Comparison of ENCODE assay signal across 1 cellular context in genomic region chr4:2858451-2859217, GRCh38.
TF ChIP-seq lines count a peak whose summit lies in the region.

No MANE protein-coding gene starts in this region.

TF ChIP-seq in K562, 482 proteins besides CTCF, POLR2A, EP300 and RAD21 (continued from another document and continues in another):
- TF ChIP-seq ZBTB40 (IDR thresholded peaks at IDR 0.05) = 0 out of 2 replicates have a peak, but pooled peaks have one; percentile 52
- TF ChIP-seq ZBTB40 (CRISPR knock-in tag; IDR thresholded peaks at IDR 0.05) = no peak
- peak; percentile 91 to 93 for TF ChIP-seq KDM1A (IDR thresholded peaks at IDR 0.05)
- no peak for TF ChIP-seq GTF2F1 (IDR thresholded peaks at IDR 0.05; ENCODE audit: low read depth, low read length)
- TF ChIP-seq CBFA2T3 (IDR thresholded peaks at IDR 0.05) = peak; percentile 91
- TF ChIP-seq CEBPG (CRISPR knock-in tag; IDR thresholded peaks at IDR 0.05) = 0 out of 2 replicates have a peak, but pooled peaks have one; percentile 52
- peak; percentile 44 to 55; a peak in 3 of 4 replicates for TF ChIP-seq CEBPG (tag; conservative IDR thresholded peaks at IDR 0.05 in 1 of 2, IDR thresholded peaks at IDR 0.05 in 1 of 2)
- no peak for TF ChIP-seq RFX7 (CRISPR knock-in tag; IDR thresholded peaks at IDR 0.05)
- TF ChIP-seq SPI1 (IDR thresholded peaks at IDR 0.05; ENCODE audit: borderline replicate concordance, low read depth, low read length) = no peak
- peak; percentile 74 for TF ChIP-seq PML (IDR thresholded peaks at IDR 0.05; ENCODE audit: low read length)
- no peak for TF ChIP-seq TRIM25 (IDR thresholded peaks at IDR 0.05; ENCODE audit: borderline replicate concordance)
- no peak for TF ChIP-seq NEUROD1 (IDR thresholded peaks at IDR 0.05; ENCODE audit: borderline replicate concordance, low read depth, low read length, partially characterized antibody)
- no peak for TF ChIP-seq TCFL5 (CRISPR knock-in tag; conservative IDR thresholded peaks at IDR 0.05)
- no peak for TF ChIP-seq ZNF318 (IDR thresholded peaks at IDR 0.05; ENCODE audit: borderline replicate concordance in 1 of 2, low read depth in 1 of 2)
- no peak for TF ChIP-seq PURB (CRISPR knock-in tag; IDR thresholded peaks at IDR 0.05; ENCODE audit: low read depth)
- TF ChIP-seq NBN (IDR thresholded peaks at IDR 0.05; ENCODE audit: low read depth) = 0 out of 2 replicates have a peak, but pooled peaks have one; percentile 32
- TF ChIP-seq ZNF830 (CRISPR knock-in tag; IDR thresholded peaks at IDR 0.05) = no peak
- no peak for TF ChIP-seq TBP (optimal IDR thresholded peaks at IDR 0.05; ENCODE audit: low read depth, low read length)
- no peak for TF ChIP-seq TCF15 (CRISPR knock-in tag; IDR thresholded peaks at IDR 0.05)
- TF ChIP-seq CTCFL (IDR thresholded peaks at IDR 0.05; ENCODE audit: borderline replicate concordance, insufficient read depth, low read depth, low read length, poor library complexity, severe bottlenecking) = no peak
- no peak for TF ChIP-seq ZNF347 (CRISPR knock-in tag; IDR thresholded peaks at IDR 0.05; ENCODE audit: low read depth)
- 0 out of 2 replicates have a peak, but pooled peaks have one; percentile 43 for TF ChIP-seq GATAD2B (IDR thresholded peaks at IDR 0.05; ENCODE audit: borderline replicate concordance)
- no peak for TF ChIP-seq ZSCAN29 (IDR thresholded peaks at IDR 0.05)
- TF ChIP-seq HDAC1 (IDR thresholded peaks at IDR 0.05) = peak; percentile 46 to 53; a peak in 1 of 4 replicates
- no peak for TF ChIP-seq ZNF551 (CRISPR knock-in tag; IDR thresholded peaks at IDR 0.05)
- no peak for TF ChIP-seq CHD2 (IDR thresholded peaks at IDR 0.05; ENCODE audit: low read depth, low read length)
- TF ChIP-seq HMBOX1 (IDR thresholded peaks at IDR 0.05) = peak; percentile 98
- no peak for TF ChIP-seq COPS2 (conservative IDR thresholded peaks at IDR 0.05)
- TF ChIP-seq NR2C2 (CRISPR knock-in tag; IDR thresholded peaks at IDR 0.05) = no peak
- no peak; the same call in 1 of the 2 replicates for TF ChIP-seq NR2C2 (tag; IDR thresholded peaks at IDR 0.05)
- TF ChIP-seq CREB3 (tag; conservative IDR thresholded peaks at IDR 0.05; ENCODE audit: low read depth) = no peak
